Comparison of ENCODE assay signal across 9 cellular contexts in genomic region chr1:26432793-26433192, GRCh38. TPM values are rescaled to one million over a fixed set of nuclear protein-coding genes. Genes with fewer than 3 reads are reported as not detected.
A peak's percentile ranks its signal among the peaks of the same experiment; 100 is the strongest.
DNase-seq lines count a peak whose midpoint lies in the region; ATAC-seq and TF ChIP-seq lines count a peak whose summit lies in the region.
"Had no signal": no experiment of that assay in that cellular context is flagged by ENCODE, and none has a peak within 500 bp of the region (broad histone marks: within the 10 kb centered on the region; RNA-seq: fewer than 3 reads in every experiment).

No MANE protein-coding gene starts in this region.

- H3K27me3 ChIP-seq in DOHH2 (ENCODE audit: control insufficient read depth, low read length) = no peaks in the 10 kb centered on the region
- H3K27me3 ChIP-seq in SJSA1 (replicated peaks) = peaks cover 11% of the 10 kb centered on the region; the same call in 1 of the 2 replicates
- no peaks in the 10 kb centered on the region for H3K27me3 ChIP-seq in fibroblast of lung (ENCODE audit: control insufficient read depth, insufficient read depth, low read length)
- no peaks in the 10 kb centered on the region for H3K27me3 ChIP-seq in prostate gland (replicated peaks; ENCODE audit: insufficient read depth)

- intact Hi-C loops in prostate gland (cut with DNase I) = loop anchor here (5.0 kb wide), 1 partner anchor 40 kb away; the partner anchor contains the start of gene HMGN2

- peaks cover 5% of the 10 kb centered on the region; the same call in 1 of the 2 replicates for H3F3A ChIP-seq in DOHH2 (ENCODE audit: control insufficient read depth, insufficient read depth)

- ATAC-seq in HG03521 (IDR thresholded peaks at IDR 0.05; ENCODE audit: unreplicated experiment) = no peak
- no peak for ATAC-seq in GM19455 (IDR thresholded peaks at IDR 0.05; ENCODE audit: unreplicated experiment)
- ATAC-seq in HG03460 (IDR thresholded peaks at IDR 0.05; ENCODE audit: unreplicated experiment) = no peak

- peak overlapping the region; percentile 97 for H2AFZ ChIP-seq in fibroblast of lung (ENCODE audit: low read length)

- H3K4me3 ChIP-seq in DOHH2 (ENCODE audit: low read length) (peak overlapping the region; percentile 100), SJSA1 (peak overlapping the region; percentile 52), fibroblast of lung (replicated peaks in 1 of 4; ENCODE audit: control extremely low read depth in 1 of 4, insufficient read depth in 1 of 4, low read depth in 3 of 4, low read length in 4 of 4) (peak overlapping the region; percentile 84 to 100 (median 93)), prostate gland (peak overlapping the region; percentile 50 to 52)

- no peak for TF ChIP-seq POLR2A in prostate gland (IDR thresholded peaks at IDR 0.05)

- peaks cover 26% of the 10 kb centered on the region for H3K4me1 ChIP-seq in DOHH2 (ENCODE audit: control insufficient read depth, low read length)
- peaks cover 14% of the 10 kb centered on the region for H3K4me1 ChIP-seq in SJSA1 (replicated peaks)
- H3K4me1 ChIP-seq in fibroblast of lung (ENCODE audit: control insufficient read depth, extremely low read depth, insufficient read depth, low read length) = peaks cover 5% of the 10 kb centered on the region
- peaks cover 6% of the 10 kb centered on the region for H3K4me1 ChIP-seq in prostate gland (replicated peaks)

- WGBS in prostate gland = 30% methylated on average over 3 of the region's 3 CpGs

- H3K79me2 ChIP-seq in DOHH2 (ENCODE audit: control insufficient read depth, low read length) = peaks cover 28% of the 10 kb centered on the region
- peaks cover 12% of the 10 kb centered on the region for H3K79me2 ChIP-seq in fibroblast of lung (ENCODE audit: control insufficient read depth, insufficient read depth, low read length)

- H3K27ac ChIP-seq in DOHH2 (ENCODE audit: low read depth, low read length) (peak overlapping the region; percentile 53), SJSA1 (no peak overlapping the region), fibroblast of lung (ENCODE audit: insufficient read depth, low read length) (peak overlapping the region; percentile 89), prostate gland (peak overlapping the region in 1 of 2 donors; percentile 75)

- no peaks in the 10 kb centered on the region for H3K9me2 ChIP-seq in DOHH2 (replicated peaks; ENCODE audit: control insufficient read depth, low read length)

- H3K9me3 ChIP-seq in DOHH2 (ENCODE audit: control insufficient read depth, insufficient read depth, low read length) (no peaks in the 10 kb centered on the region), SJSA1 (replicated peaks) (no peaks in the 10 kb centered on the region), fibroblast of lung (ENCODE audit: control insufficient read depth, insufficient read depth, low read depth, low read length) (no peaks in the 10 kb centered on the region), prostate gland (no peaks in the 10 kb centered on the region)

- TF ChIP-seq CTCF in DOHH2 (IDR thresholded peaks at IDR 0.05; ENCODE audit: low read depth, low read length, poor library complexity, severe bottlenecking) (no peak), fibroblast of lung (conservative IDR thresholded peaks at IDR 0.05 in 1 of 2, IDR thresholded peaks at IDR 0.05 in 1 of 2; ENCODE audit: low read depth in 1 of 2, low read length in 2 of 2) (no peak), prostate gland (IDR thresholded peaks at IDR 0.05) (no peak)

- H3K36me3 ChIP-seq in DOHH2 (ENCODE audit: control insufficient read depth, low read length) (peaks cover 17% of the 10 kb centered on the region), SJSA1 (peaks cover 30% of the 10 kb centered on the region), fibroblast of lung (ENCODE audit: control insufficient read depth, insufficient read depth, low read length) (no peaks in the 10 kb centered on the region), prostate gland (no peaks in the 10 kb centered on the region)

- H3K4me2 ChIP-seq in DOHH2 (ENCODE audit: low read length) (peak overlapping the region; percentile 93), fibroblast of lung (ENCODE audit: extremely low read depth, insufficient read depth, low read length) (peak overlapping the region; percentile 99)

- no peak for DNase-seq in SJSA1 (ENCODE audit: low read depth in 1 of 2, low spot score in 2 of 2)
- peak in 1 of 2 donors; percentile 2 for DNase-seq in fibroblast of lung (ENCODE audit: low read depth in 2 of 2)
- no peak for DNase-seq in prostate gland (ENCODE audit: low spot score)
- no peak for DNase-seq in AG08395 (ENCODE audit: low spot score)

- peak overlapping the region; percentile 78 for H3K9ac ChIP-seq in fibroblast of lung (ENCODE audit: insufficient read depth, low read length)

- no peaks in the 10 kb centered on the region for H4K20me1 ChIP-seq in DOHH2 (ENCODE audit: control insufficient read depth, insufficient read depth, low read depth, low read length)
- H4K20me1 ChIP-seq in fibroblast of lung (ENCODE audit: control insufficient read depth, extremely low read depth, insufficient read depth, low read length) = no peaks in the 10 kb centered on the region

RNA-seq across cellular contexts. Expression of gene DHDDS, which starts 0.7 kb away (rescaled TPM):
- total RNA-seq in SJSA1 (2014; rRNA removed; shearing (Covaris generic)) = 26.6 and 36.7 TPM in 2 replicates
- total RNA-seq in fibroblast of lung = 28.5 and 41.5 TPM in 2 replicates
- 75.6 and 76.6 TPM in 2 replicates for polyA plus RNA-seq in fibroblast of lung
- polyA plus RNA-seq in fibroblast of lung (2012) = 52.3 and 58.0 TPM in 2 replicates
- 74.1 and 79.7 TPM in 2 replicates for polyA minus RNA-seq in fibroblast of lung (ENCODE audit: low replicate concordance)
- 10 to 100 TPM; 28.9 to 39.0 TPM for total RNA-seq in prostate gland

RNA-seq across cellular contexts. Expression of gene LIN28A, which starts 22.2 kb away (rescaled TPM):
- total RNA-seq in SJSA1 (2014; rRNA removed; shearing (Covaris generic)) = not detected in 2 replicates
- total RNA-seq in fibroblast of lung (not detected in 2 replicates), prostate gland (under 1 TPM in 1 of 2 donors, not detected in 1; 0.17 TPM)
- 0.05 and 0.09 TPM in 2 replicates for polyA plus RNA-seq in fibroblast of lung
- polyA plus RNA-seq in fibroblast of lung (2012) = not detected in 2 replicates
- not detected in 2 replicates for polyA minus RNA-seq in fibroblast of lung (ENCODE audit: low replicate concordance)
- total RNA-seq: lung microvascular endothelial cell had no signal

RNA-seq across cellular contexts. Expression of gene HMGN2, which starts 39.4 kb away (rescaled TPM):
- 897 and 1,026 TPM in 2 replicates for total RNA-seq in SJSA1 (2014; rRNA removed; shearing (Covaris generic))
- total RNA-seq in fibroblast of lung (123 and 170 TPM in 2 replicates), prostate gland (100 to 1,000 TPM; 264 to 385 TPM)
- polyA plus RNA-seq in fibroblast of lung = 442 and 557 TPM in 2 replicates
- polyA plus RNA-seq in fibroblast of lung (2012) = 438 and 628 TPM in 2 replicates
- polyA minus RNA-seq in fibroblast of lung (ENCODE audit: low replicate concordance) = 30.0 and 34.6 TPM in 2 replicates
